12 cellular contexts compared by ENCODE assay signal in the genomic region with DNA sequence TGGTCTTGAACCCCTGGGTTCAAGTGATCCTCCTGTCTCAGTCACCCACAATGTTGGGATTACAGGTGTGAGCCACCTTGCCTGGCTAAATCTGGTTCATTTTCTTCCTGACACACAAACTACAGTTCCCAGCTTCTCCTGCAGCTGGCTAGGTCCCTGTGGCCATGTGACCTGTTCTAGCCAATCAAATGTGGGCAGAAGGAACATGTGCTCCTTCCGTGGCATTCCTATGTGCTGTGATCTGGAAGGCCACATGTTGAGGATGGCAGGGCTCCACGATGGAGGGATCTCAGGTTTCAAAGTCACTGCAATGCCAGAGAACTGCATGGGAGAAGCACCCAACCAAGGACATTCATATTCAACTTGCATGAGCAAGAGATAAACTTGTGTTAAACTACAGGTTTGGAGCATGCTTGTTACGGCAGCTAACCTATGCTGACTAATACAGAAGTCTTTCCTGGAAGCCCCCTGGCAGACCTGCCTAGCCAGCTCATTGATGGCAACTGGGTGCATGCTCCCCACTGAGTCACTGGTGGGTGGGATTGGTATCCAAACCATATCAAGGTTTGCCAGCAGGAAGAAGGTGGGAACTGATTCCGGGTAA.
DNase-seq lines count a peak whose midpoint lies in the region; ATAC-seq and TF ChIP-seq lines count a peak whose summit lies in the region.
"Had no signal": no experiment of that assay in that cellular context is flagged by ENCODE, and none has a peak within 500 bp of the region (broad histone marks: within the 10 kb centered on the region; RNA-seq: fewer than 3 reads in every experiment).

No MANE protein-coding gene starts in this region.

- DNase-seq in DMS 273 (lab: John Stamatoyannopoulos, UW; ENCODE audit: unreplicated experiment): peak; percentile 55
- no peak for DNase-seq in DMS 273 treated with DMSO at 0.1 percent for 48 hours (lab: John Stamatoyannopoulos, UW)
- peak; percentile 37 for DNase-seq in HT-29 (ENCODE audit: low spot score)
- DNase-seq in amniotic epithelial cell (ENCODE audit: low read depth): peak; percentile 4
- peak; percentile 30 for DNase-seq in kidney tubule cell (ENCODE audit: low spot score)
- DNase-seq in NOMO-1 treated with dmso at 0.1 percent for 144 hours (lab: John Stamatoyannopoulos, UW; ENCODE audit: unreplicated experiment): no peak
- no peak for DNase-seq in esophagus squamous epithelium (lab: John Stamatoyannopoulos, UW)
- DNase-seq: activated T-cell treated with anti-CD3 and anti-CD28 coated beads, Interleukin-2, amount 50 U/mL, for 24 hours; NCI-H1436 had no signal

- peaks cover 16 to 25% (median 23%) of the 10 kb centered on the region in 3 donors for H3K4me1 ChIP-seq in esophagus squamous epithelium

- H3K9me3 Mint-ChIP-seq in activated T-helper 17 cell treated with anti-CD3 and anti-CD28 coated beads, Interleukin-2, amount 50 U/mL, for 72 hours: no peaks in the 10 kb centered on the region
- H3K9me3 Mint-ChIP-seq: activated T-cell treated with anti-CD3 and anti-CD28 coated beads, Interleukin-2, amount 50 U/mL, for 24 hours; natural killer cell treated with Interleukin-12 subunit alpha and Interleukin-12 subunit beta and Interleukin-15 and Interleukin-18, amount 100 ng/mL, for 72 hours had no signal

- H3K36me3 Mint-ChIP-seq in activated T-helper 17 cell treated with anti-CD3 and anti-CD28 coated beads, Interleukin-2, amount 50 U/mL, for 72 hours (ENCODE audit: low read depth): no peaks in the 10 kb centered on the region
- H3K36me3 Mint-ChIP-seq: natural killer cell treated with Interleukin-12 subunit alpha and Interleukin-12 subunit beta and Interleukin-15 and Interleukin-18, amount 100 ng/mL, for 72 hours had no signal

- H3K9me3 ChIP-seq in esophagus squamous epithelium: no peaks in the 10 kb centered on the region

- H3K27ac ChIP-seq in esophagus squamous epithelium: no peak overlapping the region
- H3K27ac ChIP-seq: 22Rv1 had no signal

- no peaks in the 10 kb centered on the region for H3K36me3 ChIP-seq in esophagus squamous epithelium

- TF ChIP-seq POLR2A in esophagus squamous epithelium (IDR thresholded peaks at IDR 0.05): no peak

- H3K27me3 Mint-ChIP-seq in activated T-helper 17 cell treated with anti-CD3 and anti-CD28 coated beads, Interleukin-2, amount 50 U/mL, for 72 hours: peaks cover 29% of the 10 kb centered on the region

- intact Hi-C loops in esophagus squamous epithelium (cut with DNase I): no loop called here

- WGBS in esophagus squamous epithelium, 2 donors: 53% methylated on average over 3 to 4 of the region's 4 CpGs

- no peak overlapping the region for H3K4me3 ChIP-seq in esophagus squamous epithelium

- no peak overlapping the region for H3K27ac Mint-ChIP-seq in activated T-helper 17 cell treated with anti-CD3 and anti-CD28 coated beads, Interleukin-2, amount 50 U/mL, for 72 hours
- H3K27ac Mint-ChIP-seq: activated T-cell treated with anti-CD3 and anti-CD28 coated beads, Interleukin-2, amount 50 U/mL, for 24 hours had no signal

- TF ChIP-seq CTCF in esophagus squamous epithelium (IDR thresholded peaks at IDR 0.05): no peak

- H3K4me1 Mint-ChIP-seq in activated T-helper 17 cell treated with anti-CD3 and anti-CD28 coated beads, Interleukin-2, amount 50 U/mL, for 72 hours: peaks cover 5% of the 10 kb centered on the region

- no peak overlapping the region for H3K4me3 Mint-ChIP-seq in activated T-helper 17 cell treated with anti-CD3 and anti-CD28 coated beads, Interleukin-2, amount 50 U/mL, for 72 hours
- H3K4me3 Mint-ChIP-seq: activated T-cell treated with anti-CD3 and anti-CD28 coated beads, Interleukin-2, amount 50 U/mL, for 24 hours; natural killer cell treated with Interleukin-12 subunit alpha and Interleukin-12 subunit beta and Interleukin-15 and Interleukin-18, amount 100 ng/mL, for 72 hours had no signal

- peaks cover 0 to 72% (median 0%) of the 10 kb centered on the region in 4 donors for H3K27me3 ChIP-seq in esophagus squamous epithelium

- no peak for ATAC-seq in activated T-helper 17 cell treated with anti-CD3 and anti-CD28 coated beads, Interleukin-2, amount 50 U/mL, for 72 hours (replicated peaks)
- ATAC-seq: natural killer cell treated with Interleukin-12 subunit alpha and Interleukin-12 subunit beta and Interleukin-15 and Interleukin-18, amount 100 ng/mL, for 72 hours had no signal

Comparison
In these comparisons a context has a peak if more than half of its experiments do, and no peak if none do; other contexts are left out.
1. DNase-seq: peak in DMS 273 (single experiment), HT-29 (single experiment), amniotic epithelial cell (single experiment) and kidney tubule cell (single experiment); none in DMS 273 treated with DMSO at 0.1 percent for 48 hours (single experiment), NOMO-1 treated with dmso at 0.1 percent for 144 hours (single experiment) and esophagus squamous epithelium (single experiment).